ENCODE assay signal across 22 cellular contexts in the genomic region with DNA sequence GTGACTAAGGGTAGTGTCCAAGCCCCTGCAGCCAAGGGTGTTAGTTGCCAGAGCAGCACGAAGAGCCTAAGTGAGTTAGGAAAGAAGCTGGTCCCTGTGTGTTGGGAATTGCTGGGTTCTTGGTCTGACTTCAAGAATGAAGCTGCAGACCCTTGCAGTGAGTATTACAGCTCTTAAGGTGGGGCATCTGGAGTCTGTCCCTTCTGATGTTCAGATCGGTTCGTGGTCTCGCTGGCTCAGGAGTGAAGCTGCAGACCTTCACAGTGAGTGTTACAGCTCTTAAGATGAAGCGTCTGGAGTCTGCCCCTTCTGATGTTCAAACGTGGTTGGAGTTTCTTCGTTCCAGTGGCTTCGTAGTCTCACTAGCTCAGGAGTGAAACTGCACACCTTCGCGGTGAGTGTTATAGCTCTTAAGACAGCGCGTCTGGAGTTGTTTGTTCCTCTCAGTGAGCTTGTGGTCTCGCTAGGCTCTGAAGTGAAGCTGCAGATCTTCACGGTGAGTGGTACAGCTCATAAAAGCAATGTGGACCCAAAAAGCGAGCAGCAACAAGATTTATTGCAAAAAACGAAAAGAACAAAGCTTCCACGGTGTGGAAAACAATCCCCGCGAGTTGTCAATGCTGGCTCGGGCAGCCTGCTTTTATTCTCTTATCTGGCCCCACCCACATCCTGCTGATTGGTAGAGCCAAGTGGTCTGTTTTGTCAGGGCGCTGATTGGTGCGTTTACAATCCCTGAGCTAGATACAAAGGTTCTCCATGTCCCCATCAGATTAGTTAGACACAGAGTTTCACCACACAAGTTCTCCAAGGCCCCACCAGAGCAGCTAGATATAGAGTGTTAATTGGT. TPM values are rescaled to one million over a fixed set of nuclear protein-coding genes. Genes with fewer than 3 reads are reported as not detected.
DNase-seq lines count a peak whose midpoint lies in the region; ATAC-seq, FAIRE-seq and TF ChIP-seq lines count a peak whose summit lies in the region.
"Had no signal": no experiment of that assay in that cellular context is flagged by ENCODE, and none has a peak within 500 bp of the region (broad histone marks: within the 10 kb centered on the region; RNA-seq: fewer than 3 reads in every experiment).

No MANE protein-coding gene starts in this region.

- H3K27ac ChIP-seq in endodermal cell (ENCODE audit: low read depth, low read length) (no peak overlapping the region), prostate gland (peak overlapping the region in 1 of 2 donors; percentile 73)
- H3K27ac ChIP-seq: pancreas had no signal

- peak overlapping the region; percentile 67 for H3K27ac Mint-ChIP-seq in activated CD8-positive, alpha-beta T cell treated with anti-CD3 and anti-CD28 coated beads for 36 hours
- no peak overlapping the region for H3K27ac Mint-ChIP-seq in endodermal cell
- H3K27ac Mint-ChIP-seq: CD4-positive, alpha-beta T cell had no signal

- CTCF ChIA-PET in activated CD8-positive, alpha-beta T cell treated with anti-CD3 and anti-CD28 coated beads for 36 hours (lab: Charles Lee) = interaction anchor here (1.1 to 2.0 kb wide), 3 partner anchors 12 to 440 kb away, joined by 3 to 10 read pairs (median 4); no protein-coding TSS in a partner anchor

- peak; percentile 77 for ATAC-seq in activated CD8-positive, alpha-beta T cell treated with anti-CD3 and anti-CD28 coated beads for 36 hours
- ATAC-seq in HG02571 (IDR thresholded peaks at IDR 0.05; ENCODE audit: unreplicated experiment) (no peak), GM21723 (IDR thresholded peaks at IDR 0.05; ENCODE audit: unreplicated experiment) (no peak)
- ATAC-seq: pancreas, sciatic nerve had no signal

- no peak overlapping the region for H3K9ac ChIP-seq in endodermal cell (ENCODE audit: extremely low read depth, low read length, poor library complexity, severe bottlenecking)

- no peaks in the 10 kb centered on the region for H3K27me3 Mint-ChIP-seq in activated CD8-positive, alpha-beta T cell treated with anti-CD3 and anti-CD28 coated beads for 36 hours
- H3K27me3 Mint-ChIP-seq in endodermal cell (ENCODE audit: insufficient read depth) = no peaks in the 10 kb centered on the region

- H3K9me3 ChIP-seq in endodermal cell (ENCODE audit: control insufficient read depth, low read length) (peaks cover 7% of the 10 kb centered on the region), prostate gland (no peaks in the 10 kb centered on the region)
- H3K9me3 ChIP-seq: MG63, pancreas had no signal

- no peak for FAIRE-seq in GM12891 (lab: Jason Lieb, UNC)
- FAIRE-seq: kidney, pancreas had no signal

- peaks cover 2% of the 10 kb centered on the region for H3K9me3 Mint-ChIP-seq in activated CD8-positive, alpha-beta T cell treated with anti-CD3 and anti-CD28 coated beads for 36 hours
- H3K9me3 Mint-ChIP-seq in endodermal cell = peaks cover 13% of the 10 kb centered on the region
- H3K9me3 Mint-ChIP-seq: CD4-positive, alpha-beta T cell had no signal

- intact Hi-C loops in activated CD8-positive, alpha-beta T cell treated with anti-CD3 and anti-CD28 coated beads for 36 hours (cut with micrococcal nuclease) = no loop called here
- intact Hi-C loops in prostate gland (cut with DNase I) = no loop called here

- no peak for TF ChIP-seq CTCF in activated CD8-positive, alpha-beta T cell treated with anti-CD3 and anti-CD28 coated beads for 36 hours (IDR thresholded peaks at IDR 0.05)
- TF ChIP-seq CTCF in endodermal cell (conservative IDR thresholded peaks at IDR 0.05) (no peak), prostate gland (IDR thresholded peaks at IDR 0.05) (no peak)

- no peaks in the 10 kb centered on the region for H3K36me3 Mint-ChIP-seq in activated CD8-positive, alpha-beta T cell treated with anti-CD3 and anti-CD28 coated beads for 36 hours (ENCODE audit: low read depth)
- peaks cover 7% of the 10 kb centered on the region for H3K36me3 Mint-ChIP-seq in endodermal cell (ENCODE audit: low read depth)

- POLR2A ChIA-PET in activated CD8-positive, alpha-beta T cell treated with anti-CD3 and anti-CD28 coated beads for 36 hours (lab: Charles Lee) = interaction anchor here (0.5 to 1.2 kb wide), 2 partner anchors 134 to 440 kb away, joined by 3 to 4 read pairs; no protein-coding TSS in a partner anchor

- H3K27me3 ChIP-seq in endodermal cell (ENCODE audit: control insufficient read depth, insufficient read depth, low read length, poor library complexity, severe bottlenecking) (no peaks in the 10 kb centered on the region), prostate gland (replicated peaks; ENCODE audit: insufficient read depth) (no peaks in the 10 kb centered on the region)
- H3K27me3 ChIP-seq: MG63, pancreas had no signal

- peaks cover 23% of the 10 kb centered on the region for H3K4me1 Mint-ChIP-seq in activated CD8-positive, alpha-beta T cell treated with anti-CD3 and anti-CD28 coated beads for 36 hours (ENCODE audit: low read depth)
- peaks cover 32% of the 10 kb centered on the region for H3K4me1 Mint-ChIP-seq in endodermal cell

- DNase-seq in Jurkat, Clone E6-1 (ENCODE audit: low read depth, low spot score) = peak; percentile 27
- peak; percentile 24 for DNase-seq in activated CD8-positive, alpha-beta T cell treated with anti-CD3 and anti-CD28 coated beads for 36 hours
- DNase-seq in endodermal cell (peak; percentile 62), prostate gland (ENCODE audit: low spot score) (no peak), GM12891 (ENCODE audit: insufficient read length, low spot score) (no peak)
- DNase-seq: activated CD4-positive, alpha-beta T cell treated with anti-CD3 and anti-CD28 coated beads for 4 hours; activated gamma-delta T cell; amniotic stem cell; CD4-positive, alpha-beta T cell; central memory CD4-positive, alpha-beta T cell; DMS53; effector CD4-positive, alpha-beta T cell; IMR-90; kidney; MG63; NCI-H1436 treated with DMSO at 0.1 percent for 48 hours; NCI-H2171 treated with DMSO at 0.1 percent for 48 hours; pancreas; Right ventricle myocardium superior had no signal

- peak overlapping the region; percentile 77 for H3K4me3 Mint-ChIP-seq in activated CD8-positive, alpha-beta T cell treated with anti-CD3 and anti-CD28 coated beads for 36 hours
- H3K4me3 Mint-ChIP-seq in endodermal cell = no peak overlapping the region
- H3K4me3 Mint-ChIP-seq: CD4-positive, alpha-beta T cell had no signal

- H3K4me1 ChIP-seq in endodermal cell (ENCODE audit: control insufficient read depth, insufficient read depth, low read length) = peaks cover 3% of the 10 kb centered on the region
- no peaks in the 10 kb centered on the region for H3K4me1 ChIP-seq in prostate gland (replicated peaks)
- H3K4me1 ChIP-seq: pancreas had no signal

- 89 to 91% methylated on average over 18 to 22 of the region's 22 CpGs for WGBS in endodermal cell (ENCODE audit: insufficient coverage in 1 of 2, insufficient read length in 1 of 2), 2 experiments
- WGBS in prostate gland = 40% methylated on average over 22 of the region's 22 CpGs

- no peaks in the 10 kb centered on the region for H3K36me3 ChIP-seq in endodermal cell (ENCODE audit: control insufficient read depth, insufficient read depth, low read length)
- H3K36me3 ChIP-seq in prostate gland = no peaks in the 10 kb centered on the region
- H3K36me3 ChIP-seq: pancreas had no signal

- H3K4me3 ChIP-seq in Jurkat, Clone E6-1 (ENCODE audit: low read length) = no peak overlapping the region
- no peak overlapping the region for H3K4me3 ChIP-seq in endodermal cell (ENCODE audit: low read length)
- H3K4me3 ChIP-seq in prostate gland = peak overlapping the region; percentile 3 to 41
- H3K4me3 ChIP-seq: MG63, pancreas had no signal

- TF ChIP-seq POLR2A in prostate gland (IDR thresholded peaks at IDR 0.05) = peak; percentile 40
- no peak for TF ChIP-seq POLR2A in GM12891 (IDR thresholded peaks at IDR 0.05; ENCODE audit: low read depth, low read length)

TF ChIP-seq in GM12891, 5 proteins besides CTCF, POLR2A, EP300 and RAD21:
- TF ChIP-seq POU2F2 (IDR thresholded peaks at IDR 0.05; ENCODE audit: low read depth, low read length) (no peak), SPI1 (IDR thresholded peaks at IDR 0.05; ENCODE audit: low read depth, low read length) (no peak), POLR2AphosphoS5 (IDR thresholded peaks at IDR 0.05; ENCODE audit: low read depth, low read length) (no peak), TAF1 (IDR thresholded peaks at IDR 0.05; ENCODE audit: low read depth, low read length) (no peak), PAX5 (IDR thresholded peaks at IDR 0.05; ENCODE audit: insufficient read depth, low read length, severe bottlenecking) (no peak)

RNA-seq across cellular contexts. Expression of gene PXDC1, which starts 31.8 kb away (rescaled TPM):
- 11.5 TPM for polyA plus RNA-seq in Jurkat, Clone E6-1 (2012; ENCODE audit: insufficient read depth, insufficient read length)
- under 1 TPM; 0.29 to 0.36 TPM for total RNA-seq in activated CD8-positive, alpha-beta T cell treated with anti-CD3 and anti-CD28 coated beads for 36 hours
- total RNA-seq in endodermal cell (1 to 10 TPM; 3.3 to 4.6 TPM), prostate gland (10 to 100 TPM; 40.5 to 59.5 TPM)
- polyA plus RNA-seq in endodermal cell (2013, experiment 1 of 2) = 8.0 TPM
- polyA plus RNA-seq in endodermal cell (2013, experiment 2 of 2) = 9.8 TPM
- polyA plus RNA-seq in GM12891 (2012; ENCODE audit: low read depth, missing spikeins) = 0.22 TPM

Comparison
In these comparisons a context has a peak if more than half of its experiments do, and no peak if none do; other contexts are left out.
1. DNase-seq: peak in Jurkat, Clone E6-1 (single experiment), activated CD8-positive, alpha-beta T cell treated with anti-CD3 and anti-CD28 coated beads for 36 hours (single experiment) and endodermal cell (single experiment); none in prostate gland (single experiment) and GM12891 (single experiment).
2. H3K4me3 ChIP-seq: peak in prostate gland (2 of 2); none in Jurkat, Clone E6-1 (single experiment) and endodermal cell (single experiment).
3. RNA of gene PXDC1, which starts 31.8 kb away (total RNA-seq): 40.5 to 59.5 TPM in prostate gland; 3.3 to 4.6 TPM in endodermal cell and 0.29 to 0.36 TPM in activated CD8-positive, alpha-beta T cell treated with anti-CD3 and anti-CD28 coated beads for 36 hours; every median in the first group is over 4 times any median in the second.